ENCODE assay signal across 14 cellular contexts in the genomic region with DNA sequence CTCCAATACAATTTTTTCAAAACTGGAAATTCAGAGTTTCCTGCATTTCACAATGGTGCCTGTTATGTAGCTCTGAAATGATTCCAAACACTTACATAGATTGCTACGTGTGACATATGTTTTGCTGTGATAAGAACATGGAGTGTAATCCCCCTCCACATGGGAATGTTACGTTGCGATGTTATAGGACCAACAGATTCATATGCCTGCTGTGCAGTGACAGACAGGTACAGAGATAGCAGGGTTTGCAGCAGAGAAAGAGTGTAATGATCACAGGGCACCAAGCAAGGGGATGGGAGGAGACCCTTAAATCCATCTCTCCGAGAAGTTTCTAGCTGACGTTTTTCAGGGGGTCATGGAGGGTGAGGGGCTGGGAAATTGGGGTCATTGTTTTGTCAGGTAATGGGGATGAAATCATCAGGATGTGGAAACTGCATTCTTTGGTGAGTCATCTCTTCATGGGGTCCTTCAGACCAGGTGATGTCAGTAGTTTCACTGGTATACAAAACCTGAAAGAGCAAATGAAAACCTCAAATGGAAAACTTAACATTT.
A peak's percentile ranks its signal among the peaks of the same experiment; 100 is the strongest.
DNase-seq lines count a peak whose midpoint lies in the region; ATAC-seq and TF ChIP-seq lines count a peak whose summit lies in the region.
"Had no signal": no experiment of that assay in that cellular context is flagged by ENCODE, and none has a peak within 500 bp of the region (broad histone marks: within the 10 kb centered on the region; RNA-seq: fewer than 3 reads in every experiment).

No MANE protein-coding gene starts in this region.

- in situ Hi-C loops in ACHN (cut with HindIII; ENCODE audit: low pct_ligation_motif_present, low pct_unique_long_range_greater_than_20kb, low sequenced_read_pairs): no loop called here

- H3K27ac Mint-ChIP-seq in nephron progenitor cell (no peak overlapping the region), CD14-positive monocyte (no peak overlapping the region)

- no peaks in the 10 kb centered on the region for H3K27me3 ChIP-seq in HCT116 (ENCODE audit: insufficient read depth, low read length)

- intact Hi-C loops in HCT116 (cut with micrococcal nuclease) (no loop called here), CD14-positive monocyte (cut with micrococcal nuclease) (no loop called here)

- peak overlapping the region; percentile 2; the same call in 1 of the 2 replicates for H3K4me2 ChIP-seq in HCT116 (ENCODE audit: low read length)

- no peaks in the 10 kb centered on the region for H3K79me2 ChIP-seq in HCT116 (ENCODE audit: insufficient read depth, low read length)

- no peak overlapping the region for H3K27ac ChIP-seq in HCT116 (ENCODE audit: low read depth, low read length)

- no peaks in the 10 kb centered on the region for H3K36me3 Mint-ChIP-seq in nephron progenitor cell (ENCODE audit: low read depth)
- H3K36me3 Mint-ChIP-seq in CD14-positive monocyte: no peaks in the 10 kb centered on the region

- H3K9me3 ChIP-seq in HCT116 (ENCODE audit: control insufficient read depth in 1 of 2, insufficient read depth in 1 of 2, low read depth in 1 of 2, low read length in 2 of 2): no peaks in the 10 kb centered on the region

- POLR2A ChIA-PET in HCT116 (lab: Charles Lee): interaction anchor here (1.6 kb wide), 1 partner anchor 8 kb away, joined by 3 read pairs; no protein-coding TSS in a partner anchor

- BruUV-seq in HCT116 (replicated peaks; lab: Mats Ljungman, UMichigan): no TSS peak

- no peaks in the 10 kb centered on the region for H4K20me1 ChIP-seq in HCT116 (ENCODE audit: insufficient read depth)

- peaks cover 3% of the 10 kb centered on the region for H3K27me3 Mint-ChIP-seq in nephron progenitor cell (ENCODE audit: low read depth, poor library complexity)
- peaks cover 0 to 3% (median 0%) of the 10 kb centered on the region in 3 donors for H3K27me3 Mint-ChIP-seq in CD14-positive monocyte (ENCODE audit: low read depth in 3 of 3)

- no peak for TF ChIP-seq RAD21 in HCT116 (IDR thresholded peaks at IDR 0.05; ENCODE audit: low read depth)

- H3K36me3 ChIP-seq in HCT116 (ENCODE audit: control insufficient read depth in 1 of 2, insufficient read depth in 2 of 2, low read length in 2 of 2): no peaks in the 10 kb centered on the region

- CTCF ChIA-PET in HCT116 (lab: Charles Lee): no interaction called here

- H3K9ac ChIP-seq in HCT116 (ENCODE audit: low read length): no peak overlapping the region

- peaks cover 0 to 11% of the 10 kb centered on the region in 2 experiments; a peak in 2 of 4 replicates for H3K4me1 ChIP-seq in HCT116 (ENCODE audit: control insufficient read depth in 1 of 2, insufficient read depth in 2 of 2, low read length in 2 of 2)

- H3K4me3 Mint-ChIP-seq in nephron progenitor cell (no peak overlapping the region), CD14-positive monocyte (no peak overlapping the region)

- DNase-seq in ACHN (peak; percentile 56), HCT116 (ENCODE audit: low read depth, low spot score) (no peak), amniotic epithelial cell (ENCODE audit: low read depth) (peak; percentile 38), iPS-NIHi11 (ENCODE audit: low spot score) (peak; percentile 11), mesenteric fat pad (ENCODE audit: low spot score) (no peak), nephron progenitor cell (no peak), CD14-positive monocyte (ENCODE audit: low spot score) (no peak)
- DNase-seq in effector CD8-positive, alpha-beta T cell (lab: John Stamatoyannopoulos, UW): no peak
- DNase-seq: activated effector memory CD4-positive, alpha-beta T cell treated with Interleukin-2 at 50 U/mL for 16 hours; AML-193; cerebellar nuclear complex; NCI-H1092 treated with DMSO at 0.1 percent for 48 hours; nucleus accumbens had no signal

- H3K4me3 ChIP-seq in HCT116 (replicated peaks in 1 of 2; ENCODE audit: low read depth in 1 of 2, low read length in 2 of 2): no peak overlapping the region

- H3K9me2 ChIP-seq in HCT116 (ENCODE audit: insufficient read depth): no peaks in the 10 kb centered on the region

- ATAC-seq in HCT116: no peak
- ATAC-seq: activated CD4-positive, CD25-positive, alpha-beta regulatory T cell treated with anti-CD3 and anti-CD28 coated beads, Interleukin-2, amount 50 U/mL, for 24 hours had no signal

- H3K4me1 Mint-ChIP-seq in nephron progenitor cell: peaks cover 16% of the 10 kb centered on the region
- no peaks in the 10 kb centered on the region for H3K4me1 Mint-ChIP-seq in CD14-positive monocyte

- RAD21 ChIA-PET in HCT116 (lab: Charles Lee; ENCODE audit: low non-redundant PET in 1 of 2, low total read pairs in 2 of 2, uncharacterized antibody in 2 of 2, unreplicated experiment in 2 of 2): no interaction called here

- no peaks in the 10 kb centered on the region for H3K9me3 Mint-ChIP-seq in nephron progenitor cell
- H3K9me3 Mint-ChIP-seq in CD14-positive monocyte: peaks cover 0 to 1% (median 0%) of the 10 kb centered on the region in 7 donors

- TF ChIP-seq CTCF in HCT116 (IDR thresholded peaks at IDR 0.05 in 2 of 3, conservative IDR thresholded peaks at IDR 0.05 in 1 of 3; ENCODE audit: borderline replicate concordance in 1 of 3, insufficient read depth in 1 of 3, low read depth in 2 of 3, low read length in 2 of 3) (no peak), nephron progenitor cell (IDR thresholded peaks at IDR 0.05) (no peak), CD14-positive monocyte (IDR thresholded peaks at IDR 0.05) (no peak)

- H2AFZ ChIP-seq in HCT116 (ENCODE audit: low read depth, low read length, poor library complexity, severe bottlenecking): no peak overlapping the region

- no peak for TF ChIP-seq POLR2A in HCT116 (IDR thresholded peaks at IDR 0.05; ENCODE audit: borderline replicate concordance, extremely low read depth, insufficient read depth, insufficient read length)

TF ChIP-seq in HCT116, 20 proteins besides CTCF, POLR2A, EP300 and RAD21:
- TF ChIP-seq FOSL1 (IDR thresholded peaks at IDR 0.05; ENCODE audit: low read depth): peak; percentile 55; the same call in 1 of the 2 replicates
- 0 out of 2 replicates have a peak, but pooled peaks have one; percentile 49 for TF ChIP-seq CEBPB (IDR thresholded peaks at IDR 0.05; ENCODE audit: low read depth)
- no peak for TF ChIP-seq SRF (IDR thresholded peaks at IDR 0.05; ENCODE audit: low read depth)
- peak; percentile 33; the same call in 1 of the 2 replicates for TF ChIP-seq JUND (IDR thresholded peaks at IDR 0.05)
- no peak for TF ChIP-seq EZH2phosphoT487 (IDR thresholded peaks at IDR 0.05; ENCODE audit: borderline replicate concordance)

Comparison
In these comparisons a context has a peak if more than half of its experiments do, and no peak if none do; other contexts are left out.
1. DNase-seq: peak in ACHN (single experiment), amniotic epithelial cell (single experiment) and iPS-NIHi11 (single experiment); none in HCT116 (single experiment), mesenteric fat pad (single experiment), nephron progenitor cell (single experiment), CD14-positive monocyte (single experiment) and effector CD8-positive, alpha-beta T cell (single experiment).